20 cellular contexts compared by ENCODE assay signal in the genomic region with DNA sequence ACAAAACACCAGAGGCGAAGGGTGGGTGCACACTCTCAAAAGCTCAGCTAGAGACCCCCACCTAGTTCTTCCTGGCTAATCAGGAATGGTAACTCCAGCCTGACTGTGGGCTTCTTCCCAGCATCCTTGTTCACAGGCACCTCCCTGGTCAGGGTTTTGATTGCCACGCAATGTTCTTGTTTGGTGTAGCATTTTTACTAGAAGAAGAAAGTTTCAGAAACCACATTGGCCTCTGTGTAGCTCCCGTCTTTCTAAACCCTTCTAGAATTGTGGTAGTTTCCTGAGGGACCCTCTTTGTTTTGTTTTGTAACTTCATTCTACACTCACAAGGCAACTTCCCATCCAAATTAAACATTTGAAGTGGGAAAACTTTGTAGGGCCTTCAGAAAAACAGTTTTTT.
DNase-seq lines count a peak whose midpoint lies in the region; ATAC-seq and TF ChIP-seq lines count a peak whose summit lies in the region.
"Had no signal": no experiment of that assay in that cellular context is flagged by ENCODE, and none has a peak within 500 bp of the region (broad histone marks: within the 10 kb centered on the region; RNA-seq: fewer than 3 reads in every experiment).

No MANE protein-coding gene starts in this region.

- H3K4me3 ChIP-seq in Panc1 (ENCODE audit: low read depth in 2 of 2, low read length in 2 of 2) (no peak overlapping the region), liver (ENCODE audit: low read depth in 1 of 3, low read length in 3 of 3) (no peak overlapping the region)
- H3K4me3 ChIP-seq: SJSA1 had no signal

- H3K27ac ChIP-seq in 22Rv1 (peak overlapping the region; percentile 75), Panc1 (ENCODE audit: low read length) (peak overlapping the region; percentile 52; the same call in 1 of the 2 replicates), liver (ENCODE audit: low read depth in 1 of 2, low read length in 2 of 2) (peak overlapping the region; percentile 28 to 58)
- H3K27ac ChIP-seq: SJSA1 had no signal

- no peak for ATAC-seq in Panc1
- ATAC-seq in sciatic nerve: peak; percentile 59
- ATAC-seq in left cardiac atrium: no peak
- ATAC-seq: Right ventricle myocardium inferior had no signal

- H3K9ac ChIP-seq in liver (ENCODE audit: low read depth in 1 of 2, low read length in 2 of 2): no peak overlapping the region

- POLR2A ChIA-PET in Panc1 (lab: Charles Lee): no interaction called here

- intact Hi-C loops in Panc1 (cut with micrococcal nuclease; ENCODE audit: unreplicated experiment) (no loop called here), sciatic nerve (cut with DNase I) (no loop called here), left cardiac atrium (cut with DNase I) (no loop called here)

- CTCF ChIA-PET in Panc1 (lab: Charles Lee): no interaction called here

- no peak for TF ChIP-seq RAD21 in liver (IDR thresholded peaks at IDR 0.05)

- H3K27me3 ChIP-seq in Panc1 (ENCODE audit: control insufficient read depth, insufficient read depth, low read length) (no peaks in the 10 kb centered on the region), liver (ENCODE audit: control insufficient read depth in 4 of 4, insufficient read depth in 4 of 4, low read length in 3 of 4) (no peaks in the 10 kb centered on the region)
- H3K27me3 ChIP-seq: SJSA1 had no signal

- TF ChIP-seq CTCF in 22Rv1 (IDR thresholded peaks at IDR 0.05) (no peak), Panc1 (IDR thresholded peaks at IDR 0.05) (no peak), liver (IDR thresholded peaks at IDR 0.05; ENCODE audit: low read depth, low read length, missing input control) (no peak)

- no peaks in the 10 kb centered on the region for H3K9me3 ChIP-seq in Panc1 (ENCODE audit: control insufficient read depth, insufficient read depth, low read depth, low read length)
- H3K9me3 ChIP-seq in liver (ENCODE audit: control insufficient read depth in 4 of 4, low read length in 3 of 4): no peaks in the 10 kb centered on the region
- H3K9me3 ChIP-seq: SJSA1 had no signal

- in situ Hi-C loops in Panc1 (cut with HindIII; ENCODE audit: low pct_unique_long_range_greater_than_20kb, low sequenced_read_pairs): no loop called here

- WGBS in liver: 74% methylated on average over 3 of the region's 3 CpGs

- H3K36me3 ChIP-seq in Panc1 (ENCODE audit: control insufficient read depth, insufficient read depth, low read length): no peaks in the 10 kb centered on the region
- H3K36me3 ChIP-seq in liver (ENCODE audit: control insufficient read depth in 4 of 4, insufficient read depth in 3 of 4, low read depth in 1 of 4, low read length in 3 of 4): no peaks in the 10 kb centered on the region
- H3K36me3 ChIP-seq: SJSA1 had no signal

- DNase-seq in Panc1 (ENCODE audit: low read depth, low spot score) (no peak), sciatic nerve (ENCODE audit: low spot score) (no peak), Kasumi-1 (lab: John Stamatoyannopoulos, UW) (no peak), NCI-H1694 (lab: John Stamatoyannopoulos, UW) (no peak), left cardiac atrium (no peak)
- DNase-seq: CD4-positive, CD25-positive, alpha-beta regulatory T cell; EL; GF-D8; H7; HFFc6; KG1; NCI-H1105 treated with DMSO at 0.1 percent for 48 hours; NCI-H2081; NCI-H2171; NCI-H345; NCI-H524 had no signal

- BruUV-seq in Panc1 (replicated peaks; lab: Mats Ljungman, UMichigan): no TSS peak

- H3K4me1 ChIP-seq in Panc1 (ENCODE audit: control insufficient read depth, insufficient read depth, low read length) (peaks cover 5% of the 10 kb centered on the region; the same call in 1 of the 2 replicates), liver (ENCODE audit: control insufficient read depth in 4 of 4, insufficient read depth in 4 of 4, low read length in 3 of 4) (peaks cover 11 to 55% (median 53%) of the 10 kb centered on the region in 4 donors)

TF ChIP-seq in liver, 16 proteins besides CTCF, POLR2A, EP300 and RAD21:
- TF ChIP-seq, protein P1, sequence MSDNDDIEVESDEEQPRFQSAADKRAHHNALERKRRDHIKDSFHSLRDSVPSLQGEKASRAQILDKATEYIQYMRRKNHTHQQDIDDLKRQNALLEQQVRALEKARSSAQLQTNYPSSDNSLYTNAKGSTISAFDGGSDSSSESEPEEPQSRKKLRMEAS (IDR thresholded peaks at IDR 0.05): no peak
- TF ChIP-seq, protein P2, sequence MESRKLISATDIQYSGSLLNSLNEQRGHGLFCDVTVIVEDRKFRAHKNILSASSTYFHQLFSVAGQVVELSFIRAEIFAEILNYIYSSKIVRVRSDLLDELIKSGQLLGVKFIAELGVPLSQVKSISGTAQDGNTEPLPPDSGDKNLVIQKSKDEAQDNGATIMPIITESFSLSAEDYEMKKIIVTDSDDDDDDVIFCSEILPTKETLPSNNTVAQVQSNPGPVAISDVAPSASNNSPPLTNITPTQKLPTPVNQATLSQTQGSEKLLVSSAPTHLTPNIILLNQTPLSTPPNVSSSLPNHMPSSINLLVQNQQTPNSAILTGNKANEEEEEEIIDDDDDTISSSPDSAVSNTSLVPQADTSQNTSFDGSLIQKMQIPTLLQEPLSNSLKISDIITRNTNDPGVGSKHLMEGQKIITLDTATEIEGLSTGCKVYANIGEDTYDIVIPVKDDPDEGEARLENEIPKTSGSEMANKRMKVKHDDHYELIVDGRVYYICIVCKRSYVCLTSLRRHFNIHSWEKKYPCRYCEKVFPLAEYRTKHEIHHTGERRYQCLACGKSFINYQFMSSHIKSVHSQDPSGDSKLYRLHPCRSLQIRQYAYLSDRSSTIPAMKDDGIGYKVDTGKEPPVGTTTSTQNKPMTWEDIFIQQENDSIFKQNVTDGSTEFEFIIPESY (IDR thresholded peaks at IDR 0.05): no peak
- TF ChIP-seq FOXA2 (IDR thresholded peaks at IDR 0.05) (no peak), TAF1 (conservative IDR thresholded peaks at IDR 0.05) (no peak), JUND (IDR thresholded peaks at IDR 0.05) (no peak)
TF ChIP-seq in liver: peak in this region for 0.
